Comparison of ENCODE assay signal across 16 cellular contexts in the genomic region with DNA sequence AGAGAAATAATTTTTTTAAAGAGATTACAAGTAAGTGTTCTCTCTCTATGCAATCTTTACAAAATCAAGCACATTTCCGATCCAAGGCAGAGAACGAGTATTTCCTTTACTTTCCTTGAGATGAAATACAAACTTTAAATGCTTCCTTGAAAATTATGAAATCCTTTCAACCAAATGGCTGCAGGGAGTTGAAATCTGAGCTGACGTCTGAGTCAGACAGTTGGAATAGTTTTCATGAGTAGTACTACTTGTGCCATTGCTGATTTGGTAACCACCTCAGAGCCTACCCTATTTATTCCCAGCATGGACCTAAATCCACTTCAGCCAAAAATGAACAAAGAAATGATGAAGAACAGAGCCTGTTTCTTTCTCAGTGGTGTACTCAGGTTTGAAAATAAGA.
DNase-seq lines count a peak whose midpoint lies in the region; ATAC-seq and TF ChIP-seq lines count a peak whose summit lies in the region.
"Had no signal": no experiment of that assay in that cellular context is flagged by ENCODE, and none has a peak within 500 bp of the region (broad histone marks: within the 10 kb centered on the region; RNA-seq: fewer than 3 reads in every experiment).

No MANE protein-coding gene starts in this region.

- no peaks in the 10 kb centered on the region for H3K36me3 ChIP-seq in lower lobe of right lung
- H3K36me3 ChIP-seq: BLaER1, heart right ventricle had no signal

- TF ChIP-seq CTCF in choroid plexus epithelial cell (conservative IDR thresholded peaks at IDR 0.05; ENCODE audit: low read depth, low read length): no peak
- no peak for TF ChIP-seq CTCF in lower lobe of right lung (IDR thresholded peaks at IDR 0.05)
- no peak for TF ChIP-seq CTCF in GM10266 (IDR thresholded peaks at IDR 0.05; ENCODE audit: control insufficient read depth, insufficient read depth, low read depth, missing control alignments)

- no peak overlapping the region for H3K27ac Mint-ChIP-seq in activated T-helper 1 cell treated with anti-CD3 and anti-CD28 coated beads, Interleukin-12 subunit alpha, Interleukin-12 subunit beta, Interleukin-2, Interleukin-4 antibody, amounts not matched to agents 30 ng/mL and 10 ng/mL and 1 ng/mL, durations not matched to agents 14 hours and 24 hours and 36 hours
- H3K27ac Mint-ChIP-seq: activated CD8-positive, alpha-beta T cell treated with anti-CD3 and anti-CD28 coated beads for 36 hours; memory B cell; stimulated activated effector memory CD8-positive, alpha-beta T cell treated with anti-CD3 and anti-CD28 coated beads, Interleukin-12 subunit alpha, Interleukin-12 subunit beta, amount 100 ng/mL, for 72 hours had no signal

- no peaks in the 10 kb centered on the region for H3K27me3 ChIP-seq in lower lobe of right lung (ENCODE audit: low read depth)
- H3K27me3 ChIP-seq: BLaER1, heart right ventricle had no signal

- DNase-seq in AG08396 (ENCODE audit: low spot score): peak; percentile 62
- peak; percentile 56 for DNase-seq in HS-5 (ENCODE audit: low read depth)
- DNase-seq in choroid plexus epithelial cell (ENCODE audit: low read depth): peak; percentile 91
- DNase-seq in lower lobe of right lung: no peak
- no peak for DNase-seq in DMS53 treated with DMSO at 0.1 percent for 48 hours (lab: John Stamatoyannopoulos, UW; ENCODE audit: unreplicated experiment)
- DNase-seq in DMS79 (lab: John Stamatoyannopoulos, UW): no peak
- no peak for DNase-seq in activated T-helper 1 cell treated with anti-CD3 and anti-CD28 coated beads, Interleukin-12 subunit alpha, Interleukin-12 subunit beta, Interleukin-2, Interleukin-4 antibody, amounts not matched to agents 30 ng/mL and 10 ng/mL and 1 ng/mL, durations not matched to agents 14 hours and 24 hours and 36 hours (ENCODE audit: low spot score)
- DNase-seq in GM10266 (ENCODE audit: extremely low spot score): no peak
- DNase-seq: activated CD8-positive, alpha-beta T cell treated with anti-CD3 and anti-CD28 coated beads for 36 hours; heart right ventricle; stimulated activated CD4-positive, alpha-beta T cell treated with anti-CD3 and anti-CD28 coated beads, Interleukin-1b, Interleukin-23, amount 100 ng/mL, for 48 hours; T-helper 9 cell had no signal

- no peaks in the 10 kb centered on the region for H3K9me3 Mint-ChIP-seq in activated T-helper 1 cell treated with anti-CD3 and anti-CD28 coated beads, Interleukin-12 subunit alpha, Interleukin-12 subunit beta, Interleukin-2, Interleukin-4 antibody, amounts not matched to agents 30 ng/mL and 10 ng/mL and 1 ng/mL, durations not matched to agents 14 hours and 24 hours and 36 hours
- H3K9me3 Mint-ChIP-seq: activated CD8-positive, alpha-beta T cell treated with anti-CD3 and anti-CD28 coated beads for 36 hours; stimulated activated effector memory CD8-positive, alpha-beta T cell treated with anti-CD3 and anti-CD28 coated beads, Interleukin-12 subunit alpha, Interleukin-12 subunit beta, amount 100 ng/mL, for 72 hours had no signal

- peak; percentile 81 to 93 for ATAC-seq in lower lobe of right lung
- ATAC-seq: activated CD8-positive, alpha-beta T cell treated with anti-CD3 and anti-CD28 coated beads for 36 hours; stimulated activated effector memory CD8-positive, alpha-beta T cell treated with anti-CD3 and anti-CD28 coated beads, Interleukin-12 subunit alpha, Interleukin-12 subunit beta, amount 100 ng/mL, for 72 hours had no signal

- intact Hi-C loops in lower lobe of right lung (cut with DNase I): no loop called here
- intact Hi-C loops in activated T-helper 1 cell treated with anti-CD3 and anti-CD28 coated beads, Interleukin-12 subunit alpha, Interleukin-12 subunit beta, Interleukin-2, Interleukin-4 antibody, amounts not matched to agents 30 ng/mL and 10 ng/mL and 1 ng/mL, durations not matched to agents 14 hours and 24 hours and 36 hours (cut with micrococcal nuclease): no loop called here

- H3K4me3 ChIP-seq in choroid plexus epithelial cell (ENCODE audit: low read depth, low read length) (no peak overlapping the region), lower lobe of right lung (peak overlapping the region; percentile 27)
- H3K4me3 ChIP-seq: BLaER1, heart right ventricle had no signal

- no peaks in the 10 kb centered on the region for H3K9me3 ChIP-seq in lower lobe of right lung

- no peak overlapping the region for H3K27ac ChIP-seq in lower lobe of right lung
- H3K27ac ChIP-seq: BLaER1, heart right ventricle, parathyroid adenoma had no signal

- H3K4me1 ChIP-seq in lower lobe of right lung: no peaks in the 10 kb centered on the region
- H3K4me1 ChIP-seq: BLaER1, heart right ventricle, parathyroid adenoma had no signal

- H3K27me3 Mint-ChIP-seq in activated T-helper 1 cell treated with anti-CD3 and anti-CD28 coated beads, Interleukin-12 subunit alpha, Interleukin-12 subunit beta, Interleukin-2, Interleukin-4 antibody, amounts not matched to agents 30 ng/mL and 10 ng/mL and 1 ng/mL, durations not matched to agents 14 hours and 24 hours and 36 hours (ENCODE audit: insufficient read depth): no peaks in the 10 kb centered on the region

- H3K36me3 Mint-ChIP-seq in activated T-helper 1 cell treated with anti-CD3 and anti-CD28 coated beads, Interleukin-12 subunit alpha, Interleukin-12 subunit beta, Interleukin-2, Interleukin-4 antibody, amounts not matched to agents 30 ng/mL and 10 ng/mL and 1 ng/mL, durations not matched to agents 14 hours and 24 hours and 36 hours (ENCODE audit: low read depth): no peaks in the 10 kb centered on the region
- H3K36me3 Mint-ChIP-seq: memory B cell; stimulated activated effector memory CD8-positive, alpha-beta T cell treated with anti-CD3 and anti-CD28 coated beads, Interleukin-12 subunit alpha, Interleukin-12 subunit beta, amount 100 ng/mL, for 72 hours had no signal

- no peaks in the 10 kb centered on the region for H3K4me1 Mint-ChIP-seq in activated T-helper 1 cell treated with anti-CD3 and anti-CD28 coated beads, Interleukin-12 subunit alpha, Interleukin-12 subunit beta, Interleukin-2, Interleukin-4 antibody, amounts not matched to agents 30 ng/mL and 10 ng/mL and 1 ng/mL, durations not matched to agents 14 hours and 24 hours and 36 hours (ENCODE audit: low read depth)
- H3K4me1 Mint-ChIP-seq: memory B cell; stimulated activated effector memory CD8-positive, alpha-beta T cell treated with anti-CD3 and anti-CD28 coated beads, Interleukin-12 subunit alpha, Interleukin-12 subunit beta, amount 100 ng/mL, for 72 hours had no signal

- no peak overlapping the region for H3K4me3 Mint-ChIP-seq in activated T-helper 1 cell treated with anti-CD3 and anti-CD28 coated beads, Interleukin-12 subunit alpha, Interleukin-12 subunit beta, Interleukin-2, Interleukin-4 antibody, amounts not matched to agents 30 ng/mL and 10 ng/mL and 1 ng/mL, durations not matched to agents 14 hours and 24 hours and 36 hours
- H3K4me3 Mint-ChIP-seq: activated CD8-positive, alpha-beta T cell treated with anti-CD3 and anti-CD28 coated beads for 36 hours; memory B cell; stimulated activated effector memory CD8-positive, alpha-beta T cell treated with anti-CD3 and anti-CD28 coated beads, Interleukin-12 subunit alpha, Interleukin-12 subunit beta, amount 100 ng/mL, for 72 hours had no signal

Comparison
In these comparisons a context has a peak if more than half of its experiments do, and no peak if none do; other contexts are left out.
1. DNase-seq: peak in AG08396 (single experiment), HS-5 (single experiment) and choroid plexus epithelial cell (single experiment); none in lower lobe of right lung (single experiment), DMS53 treated with DMSO at 0.1 percent for 48 hours (single experiment), DMS79 (single experiment), activated T-helper 1 cell treated with anti-CD3 and anti-CD28 coated beads, Interleukin-12 subunit alpha, Interleukin-12 subunit beta, Interleukin-2, Interleukin-4 antibody, amounts not matched to agents 30 ng/mL and 10 ng/mL and 1 ng/mL, durations not matched to agents 14 hours and 24 hours and 36 hours (single experiment) and GM10266 (single experiment).